30 cellular contexts compared by ENCODE assay signal in genomic region chr2:104568247-104568646, GRCh38.
"Had no signal": no experiment of that assay in that cellular context is flagged by ENCODE, and none has a peak within 500 bp of the region (broad histone marks: within the 10 kb centered on the region; RNA-seq: fewer than 3 reads in every experiment).

No MANE protein-coding gene starts in this region.

- H3K27me3 Mint-ChIP-seq: stimulated activated naive CD8-positive, alpha-beta T cell treated with anti-CD3 and anti-CD28 coated beads, Interleukin-15, amount 100 ng/mL, for 72 hours had no signal

- H3K4me1 Mint-ChIP-seq: naive B cell; neural crest cell; stimulated activated effector memory CD8-positive, alpha-beta T cell treated with anti-CD3 and anti-CD28 coated beads, Interleukin-12 subunit alpha, Interleukin-12 subunit beta, amount 100 ng/mL, for 72 hours; stimulated activated naive CD8-positive, alpha-beta T cell treated with anti-CD3 and anti-CD28 coated beads, Interleukin-15, amount 100 ng/mL, for 72 hours had no signal

- H3K4me3 Mint-ChIP-seq: naive B cell; naive thymus-derived CD8-positive, alpha-beta T cell; natural killer cell treated with Interleukin-12 subunit alpha and Interleukin-12 subunit beta and Interleukin-15 and Interleukin-18, amount 100 ng/mL, for 72 hours; nephron progenitor cell; neural crest cell; stimulated activated effector memory CD8-positive, alpha-beta T cell treated with anti-CD3 and anti-CD28 coated beads, Interleukin-12 subunit alpha, Interleukin-12 subunit beta, amount 100 ng/mL, for 72 hours; stimulated activated naive CD8-positive, alpha-beta T cell treated with anti-CD3 and anti-CD28 coated beads, Interleukin-15, amount 100 ng/mL, for 72 hours; type B pancreatic cell had no signal

- FAIRE-seq: pancreas had no signal

- H3K36me3 Mint-ChIP-seq: naive B cell; naive thymus-derived CD8-positive, alpha-beta T cell; natural killer cell treated with Interleukin-12 subunit alpha and Interleukin-12 subunit beta and Interleukin-15 and Interleukin-18, amount 100 ng/mL, for 72 hours; stimulated activated effector memory CD8-positive, alpha-beta T cell treated with anti-CD3 and anti-CD28 coated beads, Interleukin-12 subunit alpha, Interleukin-12 subunit beta, amount 100 ng/mL, for 72 hours; type B pancreatic cell had no signal

- H3K4me1 ChIP-seq: pancreas, prostate gland, right lobe of liver, sigmoid colon, spleen, suprapubic skin, testis, tibial artery, transverse colon, upper lobe of right lung, uterus had no signal

- H3K27ac ChIP-seq: neutrophil, pancreas, prostate gland, right lobe of liver, sigmoid colon, skin epidermis, spleen, suprapubic skin, testis, tibial artery, transverse colon, upper lobe of right lung, uterus had no signal

- H3K27me3 ChIP-seq: neutrophil, pancreas, right lobe of liver, sigmoid colon, testis, tibial artery, transverse colon, upper lobe of right lung, uterus had no signal

- H3K36me3 ChIP-seq: neutrophil, pancreas, prostate gland, right lobe of liver, sigmoid colon, spleen, suprapubic skin, tibial artery, transverse colon, upper lobe of right lung, uterus had no signal

- H3K9me3 ChIP-seq: neutrophil, pancreas, prostate gland, right lobe of liver, sigmoid colon, spleen, suprapubic skin, testis, tibial artery, transverse colon, upper lobe of right lung, uterus had no signal

- ATAC-seq: naive thymus-derived CD8-positive, alpha-beta T cell; pancreas; right cardiac atrium; stimulated activated effector memory CD8-positive, alpha-beta T cell treated with anti-CD3 and anti-CD28 coated beads, Interleukin-12 subunit alpha, Interleukin-12 subunit beta, amount 100 ng/mL, for 72 hours; stimulated activated naive CD8-positive, alpha-beta T cell treated with anti-CD3 and anti-CD28 coated beads, Interleukin-15, amount 100 ng/mL, for 72 hours; stimulated activated naive CD8-positive, alpha-beta T cell treated with anti-CD3 and anti-CD28 coated beads, Interleukin-15, Interleukin-2, amounts not matched to agents 100 U/mL and 50 U/mL, for 24 hours; upper lobe of right lung had no signal

- H3K27ac Mint-ChIP-seq: naive B cell; naive thymus-derived CD8-positive, alpha-beta T cell; natural killer cell treated with Interleukin-12 subunit alpha and Interleukin-12 subunit beta and Interleukin-15 and Interleukin-18, amount 100 ng/mL, for 72 hours; nephron progenitor cell; stimulated activated effector memory CD8-positive, alpha-beta T cell treated with anti-CD3 and anti-CD28 coated beads, Interleukin-12 subunit alpha, Interleukin-12 subunit beta, amount 100 ng/mL, for 72 hours; type B pancreatic cell had no signal

- DNase-seq: naive B cell; naive thymus-derived CD8-positive, alpha-beta T cell; nephron progenitor cell; nucleus accumbens; pancreas; right cardiac atrium; right lobe of liver; sigmoid colon; spleen; stimulated activated CD4-positive, alpha-beta T cell treated with anti-CD3 and anti-CD28 coated beads, Interleukin-12 subunit alpha, Interleukin-12 subunit beta, amount 100 ng/mL, for 4 hours; stimulated activated CD4-positive, alpha-beta T cell treated with anti-CD3 and anti-CD28 coated beads, Interleukin-1b, Interleukin-23, amount 100 ng/mL, for 48 hours; stimulated activated CD4-positive, alpha-beta T cell treated with anti-CD3 and anti-CD28 coated beads, Interleukin-4, amount 100 ng/mL, for 1 hour; stimulated activated naive CD4-positive, alpha-beta T cell; stimulated activated naive CD8-positive, alpha-beta T cell treated with anti-CD3 and anti-CD28 coated beads, Interleukin-15, amount 100 ng/mL, for 72 hours; stimulated activated naive CD8-positive, alpha-beta T cell treated with anti-CD3 and anti-CD28 coated beads, Interleukin-15, Interleukin-2, amounts not matched to agents 100 U/mL and 50 U/mL, for 24 hours; substantia nigra; testis; tibial artery; transverse colon; upper lobe of right lung; uterus had no signal

- H3K4me3 ChIP-seq: pancreas, prostate gland, right lobe of liver, sigmoid colon, skin epidermis, smooth muscle cell, spleen, suprapubic skin, testis, tibial artery, transverse colon, upper lobe of right lung, uterus had no signal

- H3K4me2 ChIP-seq: smooth muscle cell had no signal

- H3K9me3 Mint-ChIP-seq: natural killer cell treated with Interleukin-12 subunit alpha and Interleukin-12 subunit beta and Interleukin-15 and Interleukin-18, amount 100 ng/mL, for 72 hours; neural crest cell; stimulated activated naive CD8-positive, alpha-beta T cell treated with anti-CD3 and anti-CD28 coated beads, Interleukin-15, amount 100 ng/mL, for 72 hours; type B pancreatic cell had no signal
